Comparison of ENCODE assay signal across 1 cellular context in the genomic region with DNA sequence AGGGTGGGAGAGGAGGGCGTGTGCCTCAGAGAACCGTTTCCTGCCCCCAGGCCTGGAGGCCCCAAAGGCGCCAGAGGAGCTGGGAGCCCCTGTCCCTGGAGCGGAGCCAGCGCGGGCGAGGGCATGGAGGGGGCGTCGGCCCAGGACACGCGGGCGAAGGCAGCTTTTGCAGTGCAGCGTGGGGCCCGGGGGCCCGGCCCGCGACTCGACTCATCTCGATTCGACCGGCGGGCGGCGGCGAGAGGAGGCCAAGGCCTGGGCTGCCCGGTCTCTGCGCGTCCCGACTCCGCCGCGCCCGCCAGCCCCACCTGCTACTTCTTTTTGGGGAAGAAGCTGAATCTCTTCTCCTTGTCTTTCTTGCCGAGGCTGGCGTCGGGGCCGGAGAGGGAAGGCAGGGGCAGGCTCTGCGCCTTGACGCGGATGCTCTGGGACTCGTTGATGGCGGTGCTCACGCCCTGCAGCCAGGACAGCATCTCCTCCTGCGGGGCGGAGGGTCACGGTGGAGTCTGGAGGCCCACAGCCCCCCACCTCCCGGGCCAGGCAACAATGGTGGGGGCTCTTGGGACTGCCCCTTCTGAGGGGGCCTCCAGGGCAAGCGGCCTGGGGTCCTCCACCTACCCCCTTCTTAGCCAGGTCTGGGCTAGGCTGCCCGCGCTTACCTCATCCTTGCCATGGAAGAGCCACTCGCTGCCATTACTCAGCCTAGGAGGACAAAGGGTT.
TF ChIP-seq lines count a peak whose summit lies in the region.

No MANE protein-coding gene starts in this region.

TF ChIP-seq in SK-N-SH, 30 proteins besides CTCF, POLR2A, EP300 and RAD21 (continued from another document):
- no peak for TF ChIP-seq RCOR1 (IDR thresholded peaks at IDR 0.05; ENCODE audit: low read length)
- no peak for TF ChIP-seq RXRA (IDR thresholded peaks at IDR 0.05; ENCODE audit: borderline replicate concordance, low read depth)
- no peak for TF ChIP-seq EZH2phosphoT487 (IDR thresholded peaks at IDR 0.05; ENCODE audit: borderline replicate concordance, low read depth)
- no peak for TF ChIP-seq FOXM1 (IDR thresholded peaks at IDR 0.05; ENCODE audit: low read depth)
- no peak for TF ChIP-seq FOSL2 (IDR thresholded peaks at IDR 0.05; ENCODE audit: borderline replicate concordance, low read depth)
- no peak for TF ChIP-seq SIN3A (IDR thresholded peaks at IDR 0.05; ENCODE audit: borderline replicate concordance, low read depth, low read length)
- TF ChIP-seq CHD2 (IDR thresholded peaks at IDR 0.05; ENCODE audit: low read length, partially characterized antibody) = no peak
- TF ChIP-seq NRF1 (IDR thresholded peaks at IDR 0.05; ENCODE audit: low read depth, low read length) = no peak
- no peak for TF ChIP-seq YY1 (IDR thresholded peaks at IDR 0.05; ENCODE audit: low read depth)
- no peak for TF ChIP-seq TEAD4 (IDR thresholded peaks at IDR 0.05; ENCODE audit: borderline replicate concordance, insufficient read depth)
- TF ChIP-seq, protein P1, sequence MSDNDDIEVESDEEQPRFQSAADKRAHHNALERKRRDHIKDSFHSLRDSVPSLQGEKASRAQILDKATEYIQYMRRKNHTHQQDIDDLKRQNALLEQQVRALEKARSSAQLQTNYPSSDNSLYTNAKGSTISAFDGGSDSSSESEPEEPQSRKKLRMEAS (IDR thresholded peaks at IDR 0.05; ENCODE audit: low read depth) = no peak
